In the genomic region with DNA sequence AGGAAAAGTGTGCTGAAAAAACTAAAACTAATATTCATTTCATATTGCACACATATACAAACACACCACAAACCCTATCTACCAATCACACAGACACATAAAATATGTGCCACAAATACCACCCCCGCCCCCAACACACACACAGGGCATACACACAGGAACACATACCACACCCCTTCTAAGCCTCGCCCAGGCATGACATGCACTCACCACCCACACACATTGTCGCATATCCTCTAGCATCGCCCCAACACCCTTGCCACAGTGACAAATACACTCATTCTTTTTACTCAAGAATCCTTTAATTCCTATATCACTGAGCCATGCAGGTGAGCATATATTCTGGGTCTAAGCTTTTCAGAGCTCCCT, we compare ENCODE assay signal across 8 cellular contexts. TPM values are rescaled to one million over a fixed set of nuclear protein-coding genes. Genes with fewer than 3 reads are reported as not detected.
A peak's percentile ranks its signal among the peaks of the same experiment; 100 is the strongest.
DNase-seq lines count a peak whose midpoint lies in the region; ATAC-seq and TF ChIP-seq lines count a peak whose summit lies in the region.

No MANE protein-coding gene starts in this region.

- peaks cover 24% of the 10 kb centered on the region for H3K4me1 ChIP-seq in Loucy (ENCODE audit: insufficient read depth, low read length, poor library complexity, severe bottlenecking)

- no peaks in the 10 kb centered on the region for H3K9me3 ChIP-seq in Loucy (ENCODE audit: insufficient read depth, low read depth, low read length)

- H4K20me1 ChIP-seq in Loucy (ENCODE audit: insufficient read depth, low read length, poor library complexity, severe bottlenecking) = no peaks in the 10 kb centered on the region

- no peaks in the 10 kb centered on the region for H3K79me2 ChIP-seq in Loucy (ENCODE audit: insufficient read depth, low read length)

- H3K4me2 ChIP-seq in Loucy (ENCODE audit: low read depth, low read length, poor library complexity, severe bottlenecking) = peak overlapping the region; percentile 59

- peaks cover 0 to 2% of the 10 kb centered on the region in 2 donors for H3K9me3 Mint-ChIP-seq in activated T-cell treated with anti-CD3 and anti-CD28 coated beads, Interleukin-2, amount 50 U/mL, for 72 hours

- DNase-seq in NCI-H1417 (lab: John Stamatoyannopoulos, UW) (peak; percentile 35 to 72 (median 39)), NCI-H1417 treated with DMSO at 0.1 percent for 48 hours (lab: John Stamatoyannopoulos, UW) (no peak), hepatic stellate cell (ENCODE audit: low spot score) (peak; percentile 55), RPMI8226 (no peak), NCI-H526 treated with DMSO at 0.1 percent for 48 hours (lab: John Stamatoyannopoulos, UW) (no peak)
- DNase-seq in activated T-cell treated with anti-CD3 and anti-CD28 coated beads, Interleukin-2, amount 50 U/mL, for 72 hours = peak; percentile 86 to 93
- peak; percentile 77 for DNase-seq in stimulated activated CD8-positive, alpha-beta memory T cell treated with anti-CD3 and anti-CD28 coated beads, Interleukin-12 subunit alpha, Interleukin-12 subunit beta, amount 100 ng/mL, for 24 hours (ENCODE audit: extremely low read depth)

- TF ChIP-seq CTCF in Loucy (conservative IDR thresholded peaks at IDR 0.05; ENCODE audit: low read length) = no peak

- H3K36me3 ChIP-seq in Loucy (ENCODE audit: insufficient read depth, low read length) = no peaks in the 10 kb centered on the region

- ATAC-seq in activated T-cell treated with anti-CD3 and anti-CD28 coated beads, Interleukin-2, amount 50 U/mL, for 72 hours (replicated peaks in 1 of 2) = peak; percentile 93 to 95

- H3K27me3 ChIP-seq in Loucy (ENCODE audit: insufficient read depth, low read length, poor library complexity, severe bottlenecking) = no peaks in the 10 kb centered on the region

- H3K4me3 ChIP-seq in Loucy (ENCODE audit: low read length, poor library complexity, severe bottlenecking) = peak overlapping the region; percentile 35

- H3K36me3 Mint-ChIP-seq in activated T-cell treated with anti-CD3 and anti-CD28 coated beads, Interleukin-2, amount 50 U/mL, for 72 hours (ENCODE audit: insufficient read depth in 2 of 2) = peaks cover 1 to 2% of the 10 kb centered on the region in 2 donors

- H3K27ac Mint-ChIP-seq in activated T-cell treated with anti-CD3 and anti-CD28 coated beads, Interleukin-2, amount 50 U/mL, for 72 hours = peak overlapping the region; percentile 98

- H3K4me1 Mint-ChIP-seq in activated T-cell treated with anti-CD3 and anti-CD28 coated beads, Interleukin-2, amount 50 U/mL, for 72 hours (ENCODE audit: low read depth) = peaks cover 64% of the 10 kb centered on the region

- no peaks in the 10 kb centered on the region for H3F3A ChIP-seq in Loucy (ENCODE audit: low read depth)

- peak overlapping the region; percentile 9 for H3K9ac ChIP-seq in Loucy (ENCODE audit: low read depth, low read length, poor library complexity, severe bottlenecking)

- H3K9me2 ChIP-seq in Loucy (replicated peaks; ENCODE audit: low read depth, low read length) = no peaks in the 10 kb centered on the region

- peak overlapping the region; percentile 60 for H2AFZ ChIP-seq in Loucy (ENCODE audit: low read length)

- peak overlapping the region; percentile 87 to 90 for H3K4me3 Mint-ChIP-seq in activated T-cell treated with anti-CD3 and anti-CD28 coated beads, Interleukin-2, amount 50 U/mL, for 72 hours

- no peaks in the 10 kb centered on the region for H3K27me3 Mint-ChIP-seq in activated T-cell treated with anti-CD3 and anti-CD28 coated beads, Interleukin-2, amount 50 U/mL, for 72 hours (ENCODE audit: low read depth)

RNA-seq across cellular contexts. Expression of a gene that starts 24.6 kb away (rescaled TPM):
- total RNA-seq in activated T-cell treated with anti-CD3 and anti-CD28 coated beads, Interleukin-2, amount 50 U/mL, for 72 hours = 10 to 100 TPM; 46.6 to 51.6 TPM

Comparison
In these comparisons a context has a peak if more than half of its experiments do, and no peak if none do; other contexts are left out.
1. DNase-seq: peak in NCI-H1417 (3 of 3), activated T-cell treated with anti-CD3 and anti-CD28 coated beads, Interleukin-2, amount 50 U/mL, for 72 hours (2 of 2), hepatic stellate cell (single experiment) and stimulated activated CD8-positive, alpha-beta memory T cell treated with anti-CD3 and anti-CD28 coated beads, Interleukin-12 subunit alpha, Interleukin-12 subunit beta, amount 100 ng/mL, for 24 hours (single experiment); none in NCI-H1417 treated with DMSO at 0.1 percent for 48 hours (single experiment), RPMI8226 (single experiment) and NCI-H526 treated with DMSO at 0.1 percent for 48 hours (single experiment).